24 cellular contexts compared by ENCODE assay signal in genomic region chr11:131734871-131735270, GRCh38.
"Had no signal": no experiment of that assay in that cellular context is flagged by ENCODE, and none has a peak within 500 bp of the region (broad histone marks: within the 10 kb centered on the region; RNA-seq: fewer than 3 reads in every experiment).

No MANE protein-coding gene starts in this region.

- H3K27me3 ChIP-seq: dorsolateral prefrontal cortex, testis, upper lobe of right lung, vagina had no signal

- DNase-seq: dorsolateral prefrontal cortex; effector CD8-positive, alpha-beta T cell; foreskin fibroblast; immature natural killer cell; kidney; left cardiac atrium; left ventricle myocardium inferior; lower lobe of right lung; naive thymus-derived CD4-positive, alpha-beta T cell; nephron progenitor cell; psoas muscle; retina; right lobe of liver; spleen; stimulated activated CD4-positive, alpha-beta T cell treated with anti-CD3 and anti-CD28 coated beads, Interleukin-2, amount 100 ng/mL, for 24 hours; stimulated activated CD4-positive, alpha-beta T cell treated with anti-CD3 and anti-CD28 coated beads, Interleukin-4, amount 100 ng/mL, for 4 hours; stimulated activated naive B cell treated with anti-CD40 and anti-IgM and Interleukin-4, amounts not matched to agents 10 μg/mL and 1 μg/mL and 100 μg/mL, for 72 hours; stimulated activated naive CD8-positive, alpha-beta T cell treated with anti-CD3 and anti-CD28 coated beads, Interleukin-15, amount 100 ng/mL, for 72 hours; testis; upper lobe of right lung had no signal

- FAIRE-seq: kidney had no signal

- H3K9me3 ChIP-seq: gastroesophageal sphincter, left ventricle myocardium inferior, lower lobe of right lung, psoas muscle, right lobe of liver, spleen, testis, tibial nerve, upper lobe of right lung, vagina had no signal

- H3K36me3 ChIP-seq: gastroesophageal sphincter, left ventricle myocardium inferior, lower lobe of right lung, right lobe of liver, spleen, tibial nerve, upper lobe of right lung, vagina had no signal

- H3K27ac ChIP-seq: coronary artery, dorsolateral prefrontal cortex, gastroesophageal sphincter, left ventricle myocardium inferior, lower lobe of right lung, psoas muscle, right lobe of liver, spleen, testis, tibial nerve, upper lobe of right lung, vagina had no signal

- H3K4me1 ChIP-seq: gastroesophageal sphincter, left ventricle myocardium inferior, lower lobe of right lung, psoas muscle, spleen, testis, tibial nerve, upper lobe of right lung, vagina had no signal

- H3K4me3 ChIP-seq: coronary artery, dorsolateral prefrontal cortex, gastroesophageal sphincter, left ventricle myocardium inferior, lower lobe of right lung, psoas muscle, right lobe of liver, spleen, testis, tibial nerve, upper lobe of right lung, vagina had no signal
